In genomic region chr5:109741390-109741789, GRCh38 we compare ENCODE assay signal across 31 cellular contexts. TPM values are rescaled to one million over a fixed set of nuclear protein-coding genes. Genes with fewer than 3 reads are reported as not detected.
DNase-seq lines count a peak whose midpoint lies in the region; ATAC-seq and TF ChIP-seq lines count a peak whose summit lies in the region.
"Had no signal": no experiment of that assay in that cellular context is flagged by ENCODE, and none has a peak within 500 bp of the region (broad histone marks: within the 10 kb centered on the region; RNA-seq: fewer than 3 reads in every experiment).

No MANE protein-coding gene starts in this region.

- peaks cover 60% of the 10 kb centered on the region for H3K4me1 Mint-ChIP-seq in osteocyte (ENCODE audit: unreplicated experiment)

- peaks cover 4% of the 10 kb centered on the region for H3K9me3 Mint-ChIP-seq in osteocyte (ENCODE audit: unreplicated experiment)
- H3K9me3 Mint-ChIP-seq: activated CD4-positive, alpha-beta memory T cell treated with anti-CD3 and anti-CD28 coated beads, Interleukin-2, amount 10 ng/mL, durations not matched to agents 7 days and 5 days; activated T-helper 17 cell treated with anti-CD3 and anti-CD28 coated beads, Interleukin-2, amount 50 U/mL, for 72 hours; natural killer cell treated with Interleukin-12 subunit alpha and Interleukin-12 subunit beta and Interleukin-15 and Interleukin-18, amount 100 ng/mL, for 72 hours; stimulated activated naive B cell treated with anti-CD40 and anti-IgM and Interleukin-4, amounts not matched to agents 10 μg/mL and 1 μg/mL and 100 μg/mL, for 72 hours had no signal

- no peaks in the 10 kb centered on the region for H3K27me3 ChIP-seq in HUES64 (ENCODE audit: insufficient read depth, low read length)
- H3K27me3 ChIP-seq in brain microvascular endothelial cell (replicated peaks) = no peaks in the 10 kb centered on the region
- H3K27me3 ChIP-seq in iPS-20b (ENCODE audit: insufficient read depth, low read length) = no peaks in the 10 kb centered on the region
- no peaks in the 10 kb centered on the region for H3K27me3 ChIP-seq in left lung
- H3K27me3 ChIP-seq: breast epithelium, MG63, upper lobe of left lung had no signal

- H3K27ac ChIP-seq in HUES64 (ENCODE audit: low read depth, low read length) (peak overlapping the region; percentile 93), brain microvascular endothelial cell (peak overlapping the region; percentile 6), iPS-20b (ENCODE audit: low read length) (peak overlapping the region; percentile 16), left lung (no peak overlapping the region)
- H3K27ac ChIP-seq: breast epithelium, C4-2B, upper lobe of left lung had no signal

- in situ Hi-C loops in brain microvascular endothelial cell (cut with HindIII; ENCODE audit: low pct_ligation_motif_present, low sequenced_read_pairs) = no loop called here

- H3K4me3 ChIP-seq in HUES64 (ENCODE audit: low read length) (peak overlapping the region; percentile 24), brain microvascular endothelial cell (ENCODE audit: low read depth, low read length) (no peak overlapping the region), iPS-20b (ENCODE audit: low read length) (peak overlapping the region; percentile 62; the same call in 1 of the 2 replicates), left lung (no peak overlapping the region)
- H3K4me3 ChIP-seq: breast epithelium, MG63, skin epidermis, upper lobe of left lung had no signal

- no peaks in the 10 kb centered on the region for H3K27me3 Mint-ChIP-seq in osteocyte (ENCODE audit: unreplicated experiment)
- H3K27me3 Mint-ChIP-seq: activated CD4-positive, alpha-beta memory T cell treated with anti-CD3 and anti-CD28 coated beads, Interleukin-2, amount 10 ng/mL, durations not matched to agents 7 days and 5 days; activated T-helper 17 cell treated with anti-CD3 and anti-CD28 coated beads, Interleukin-2, amount 50 U/mL, for 72 hours; natural killer cell treated with Interleukin-12 subunit alpha and Interleukin-12 subunit beta and Interleukin-15 and Interleukin-18, amount 100 ng/mL, for 72 hours; stimulated activated naive B cell treated with anti-CD40 and anti-IgM and Interleukin-4, amounts not matched to agents 10 μg/mL and 1 μg/mL and 100 μg/mL, for 72 hours had no signal

- peaks cover 24% of the 10 kb centered on the region for H3K36me3 Mint-ChIP-seq in osteocyte (ENCODE audit: unreplicated experiment)

- DNase-seq in brain microvascular endothelial cell (no peak), osteocyte (ENCODE audit: extremely low spot score, unreplicated experiment) (no peak), DMS53 (lab: John Stamatoyannopoulos, UW) (no peak), Kasumi-1 (lab: John Stamatoyannopoulos, UW) (no peak), left lung (no peak)
- DNase-seq: activated CD4-positive, alpha-beta memory T cell treated with anti-CD3 and anti-CD28 coated beads, Interleukin-2, amount 10 ng/mL, durations not matched to agents 7 days and 5 days; activated CD4-positive, alpha-beta T cell treated with anti-CD3 and anti-CD28 coated beads for 1 hour; activated naive CD4-positive, alpha-beta T cell treated with anti-CD3 and anti-CD28 coated beads, Interleukin-2, amount 50 U/mL, for 16 hours; amniotic stem cell; COR-L47; head of caudate nucleus; KBM-7; kidney; MG63; NCI-H2029; NCI-H524; NK-92 treated with Interleukin-12 subunit alpha and Interleukin-12 subunit beta, amount 100 ng/mL, for 24 hours; PC-3; stimulated activated naive B cell treated with anti-CD40 and anti-IgM and Interleukin-4, amounts not matched to agents 10 μg/mL and 1 μg/mL and 100 μg/mL, for 72 hours; substantia nigra; T-helper 2 cell; upper lobe of left lung had no signal

- no peak overlapping the region for H3K4me3 Mint-ChIP-seq in osteocyte (ENCODE audit: unreplicated experiment)
- H3K4me3 Mint-ChIP-seq: activated CD4-positive, alpha-beta memory T cell treated with anti-CD3 and anti-CD28 coated beads, Interleukin-2, amount 10 ng/mL, durations not matched to agents 7 days and 5 days; activated T-helper 17 cell treated with anti-CD3 and anti-CD28 coated beads, Interleukin-2, amount 50 U/mL, for 72 hours; natural killer cell treated with Interleukin-12 subunit alpha and Interleukin-12 subunit beta and Interleukin-15 and Interleukin-18, amount 100 ng/mL, for 72 hours; stimulated activated naive B cell treated with anti-CD40 and anti-IgM and Interleukin-4, amounts not matched to agents 10 μg/mL and 1 μg/mL and 100 μg/mL, for 72 hours had no signal

- TF ChIP-seq CTCF in brain microvascular endothelial cell (IDR thresholded peaks at IDR 0.05; ENCODE audit: low read depth, low read length, missing control alignments) = no peak
- TF ChIP-seq CTCF in osteocyte (IDR thresholded peaks at IDR 0.05) = no peak
- TF ChIP-seq CTCF in left lung (IDR thresholded peaks at IDR 0.05) = no peak

- H3K4me1 ChIP-seq in HUES64 (ENCODE audit: insufficient read depth, low read length) (peaks cover 67% of the 10 kb centered on the region), iPS-20b (ENCODE audit: insufficient read depth, low read length) (peaks cover 65% of the 10 kb centered on the region), left lung (peaks cover 6 to 23% of the 10 kb centered on the region in 2 donors)

- H3K9me3 ChIP-seq in HUES64 (ENCODE audit: insufficient read depth, low read depth, low read length) = no peaks in the 10 kb centered on the region
- no peaks in the 10 kb centered on the region for H3K9me3 ChIP-seq in iPS-20b (ENCODE audit: insufficient read depth, low read depth, low read length)
- H3K9me3 ChIP-seq in left lung = no peaks in the 10 kb centered on the region
- H3K9me3 ChIP-seq: breast epithelium, MG63, upper lobe of left lung had no signal

- no peaks in the 10 kb centered on the region; the same call in 1 of the 2 replicates for H3K36me3 ChIP-seq in HUES64 (ENCODE audit: insufficient read depth, low read length)
- no peaks in the 10 kb centered on the region for H3K36me3 ChIP-seq in brain microvascular endothelial cell (replicated peaks)
- H3K36me3 ChIP-seq in iPS-20b (ENCODE audit: insufficient read depth, low read depth, low read length) = no peaks in the 10 kb centered on the region
- no peaks in the 10 kb centered on the region for H3K36me3 ChIP-seq in left lung
- H3K36me3 ChIP-seq: breast epithelium, upper lobe of left lung had no signal

- ATAC-seq in left lung = no peak
- ATAC-seq: activated T-helper 17 cell treated with anti-CD3 and anti-CD28 coated beads, Interleukin-2, amount 50 U/mL, for 72 hours; natural killer cell treated with Interleukin-12 subunit alpha and Interleukin-12 subunit beta and Interleukin-15 and Interleukin-18, amount 100 ng/mL, for 72 hours; PC-3; Right ventricle myocardium inferior; stimulated activated naive B cell treated with anti-CD40 and anti-IgM and Interleukin-4, amounts not matched to agents 10 μg/mL and 1 μg/mL and 100 μg/mL, for 72 hours had no signal

- WGBS in HUES64 = 6% methylated on average over 1 of the region's 1 CpG

- peak overlapping the region; percentile 25 for H3K27ac Mint-ChIP-seq in osteocyte (ENCODE audit: unreplicated experiment)
- H3K27ac Mint-ChIP-seq: activated CD4-positive, alpha-beta memory T cell treated with anti-CD3 and anti-CD28 coated beads, Interleukin-2, amount 10 ng/mL, durations not matched to agents 7 days and 5 days; activated T-helper 17 cell treated with anti-CD3 and anti-CD28 coated beads, Interleukin-2, amount 50 U/mL, for 72 hours; natural killer cell treated with Interleukin-12 subunit alpha and Interleukin-12 subunit beta and Interleukin-15 and Interleukin-18, amount 100 ng/mL, for 72 hours; stimulated activated naive B cell treated with anti-CD40 and anti-IgM and Interleukin-4, amounts not matched to agents 10 μg/mL and 1 μg/mL and 100 μg/mL, for 72 hours had no signal

- peak overlapping the region; percentile 66 for H3K9ac ChIP-seq in HUES64 (ENCODE audit: low read depth, low read length)
- peak overlapping the region; percentile 85; the same call in 1 of the 2 replicates for H3K9ac ChIP-seq in iPS-20b (ENCODE audit: low read depth, low read length)
- H3K9ac ChIP-seq: parathyroid adenoma had no signal

- intact Hi-C loops in left lung (cut with DNase I) = no loop called here

RNA-seq across cellular contexts. Expression of gene MAN2A1, which starts 51.7 kb away (rescaled TPM):
- polyA plus RNA-seq in HUES64 (2013, experiment 1 of 2) = 44.5 TPM
- polyA plus RNA-seq in HUES64 (2013, experiment 2 of 2) = 49.3 TPM
- total RNA-seq in osteocyte (134 and 139 TPM in 2 replicates), left lung (10 to 100 TPM; 51.7 to 54.7 TPM)

Comparison
In these comparisons a context has a peak if more than half of its experiments do, and no peak if none do; other contexts are left out.
1. H3K27ac ChIP-seq: peak in HUES64 (single experiment), brain microvascular endothelial cell (single experiment) and iPS-20b (single experiment); none in left lung (0 of 2).
2. H3K4me3 ChIP-seq: peak in HUES64 (single experiment) and iPS-20b (single experiment); none in brain microvascular endothelial cell (single experiment) and left lung (0 of 2).